In the genomic region with DNA sequence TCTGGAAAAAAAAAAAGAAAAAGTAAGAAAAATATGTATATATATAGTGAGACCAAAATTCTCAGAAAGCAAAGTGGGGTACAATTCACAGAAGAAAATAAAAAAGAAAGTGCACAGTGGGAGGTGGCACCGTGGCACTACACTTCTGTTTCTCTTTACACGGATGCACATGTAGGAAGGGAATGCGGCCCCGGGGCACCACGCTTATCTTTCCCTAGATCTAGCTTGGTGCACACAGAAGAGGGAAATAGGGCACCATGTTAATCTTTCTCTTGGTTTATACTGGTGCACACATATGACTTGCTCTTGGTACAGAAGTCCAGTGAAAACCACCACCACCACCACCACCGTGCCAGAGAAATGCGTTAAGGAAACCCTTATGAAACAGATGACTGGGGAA, we compare ENCODE assay signal across 8 cellular contexts.
"Had no signal": no experiment of that assay in that cellular context is flagged by ENCODE, and none has a peak within 500 bp of the region (broad histone marks: within the 10 kb centered on the region; RNA-seq: fewer than 3 reads in every experiment).

No MANE protein-coding gene starts in this region.

- ATAC-seq: HCT116, K562 had no signal

- H3K4me3 ChIP-seq: GM23248, HAP-1, K562 had no signal

- H3K36me3 ChIP-seq: HAP-1 had no signal

- H3K27ac ChIP-seq: GM23248 had no signal

- DNase-seq: GM23248, GOT3, H7, HFFc6, IMR-90 had no signal

- H3K4me1 ChIP-seq: HAP-1 had no signal

- H3K9me3 Mint-ChIP-seq: HFFc6 had no signal

- H3K27ac Mint-ChIP-seq: HFFc6 had no signal

- H3K9me3 ChIP-seq: HAP-1 had no signal

- H3K4me3 Mint-ChIP-seq: HFFc6 had no signal
